In genomic region chr3:129249284-129250065, GRCh38 we compare ENCODE assay signal across 8 cellular contexts. TPM values are rescaled to one million over a fixed set of nuclear protein-coding genes. Genes with fewer than 3 reads are reported as not detected.
DNase-seq lines count a peak whose midpoint lies in the region; FAIRE-seq and TF ChIP-seq lines count a peak whose summit lies in the region.

COPG1 (plus strand) TSS chr3:129249606; CDS start chr3:129249710, 104 bp downstream.

- no peak for TF ChIP-seq CTCF in GM20000 (IDR thresholded peaks at IDR 0.05; ENCODE audit: extremely low read depth, missing control alignments)

- peak; percentile 74 for DNase-seq in CMK (ENCODE audit: low read depth)
- peak; percentile 91 for DNase-seq in GM20000 (ENCODE audit: low spot score)
- DNase-seq in HTR-8/SVneo (ENCODE audit: insufficient read length, low spot score) = peak; percentile 99
- DNase-seq in NOMO-1 (lab: John Stamatoyannopoulos, UW; ENCODE audit: unreplicated experiment in 2 of 2) = peak; percentile 92 to 96
- DNase-seq in activated CD8-positive, alpha-beta memory T cell treated with anti-CD3 and anti-CD28 coated beads for 24 hours = peak; percentile 95
- DNase-seq in effector CD4-positive, alpha-beta T cell = peak; percentile 72
- DNase-seq in lung microvascular endothelial cell (ENCODE audit: low read depth in 2 of 2) = peak; percentile 87 to 90
- peak; percentile 71 to 75 (median 74) for DNase-seq in stimulated activated CD4-positive, alpha-beta T cell treated with anti-CD3 and anti-CD28 coated beads, TNF-alpha, amount 100 ng/mL, for 4 hours (ENCODE audit: low read depth in 3 of 3)

- FAIRE-seq in HTR-8/SVneo (lab: Jason Lieb, UNC) = peak; percentile 68

RNA-seq across cellular contexts. Expression of gene COPG1, which starts in this region (rescaled TPM):
- 159 and 221 TPM in 2 replicates for total RNA-seq in lung microvascular endothelial cell

Comparison
In these comparisons a context has a peak if more than half of its experiments do, and no peak if none do; other contexts are left out.
1. Peak in every context shown above with its lines: DNase-seq.